In the genomic region with DNA sequence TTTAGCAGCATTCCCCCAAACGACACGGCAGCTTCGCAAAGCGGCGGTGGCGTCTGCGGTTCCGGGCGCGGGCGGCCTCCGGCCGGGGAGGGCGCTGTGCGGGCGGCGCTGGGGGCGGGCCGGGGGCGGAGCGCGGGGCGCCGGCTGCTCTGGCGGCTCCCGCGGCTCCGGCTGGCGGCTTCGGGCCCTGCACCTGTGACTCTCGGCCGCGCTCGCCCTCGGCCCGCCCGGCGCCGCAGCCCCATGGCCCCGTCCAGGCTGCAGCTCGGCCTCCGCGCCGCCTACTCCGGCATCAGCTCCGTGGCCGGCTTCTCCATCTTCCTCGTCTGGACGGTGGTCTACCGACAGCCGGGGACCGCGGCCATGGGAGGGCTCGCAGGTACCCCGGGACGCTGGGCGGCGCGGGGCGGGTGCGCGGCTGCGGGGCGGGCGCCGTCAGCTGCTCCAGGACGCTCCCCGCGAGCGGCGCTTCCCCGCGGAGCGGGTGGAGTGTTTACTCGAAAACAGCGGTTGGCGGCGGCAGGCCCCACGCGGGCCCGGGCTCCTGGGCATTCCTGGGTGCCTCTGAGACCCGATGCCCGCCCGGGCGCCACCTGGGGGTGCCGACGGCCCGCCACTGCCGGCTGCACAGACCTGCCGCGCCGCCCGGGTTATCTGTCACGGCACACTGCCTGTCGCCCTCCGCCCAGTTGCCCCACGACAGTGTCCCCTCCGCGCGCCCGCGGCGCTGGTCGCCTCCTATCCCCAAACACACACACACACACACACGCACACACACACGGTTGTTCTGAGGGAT, we compare ENCODE assay signal across 8 cellular contexts. TPM values are rescaled to one million over a fixed set of nuclear protein-coding genes. Genes with fewer than 3 reads are reported as not detected.
DNase-seq lines count a peak whose midpoint lies in the region; ATAC-seq and TF ChIP-seq lines count a peak whose summit lies in the region.

TSS of gene SLC48A1 (plus strand) at position 177 of the 796 bp plus-strand sequence. CDS start at position 244, 67 bp downstream.

- H3K4me2 ChIP-seq in BLaER1, result peak within 1 kb of the TSS; percentile 94

- H3K9me3 ChIP-seq in BLaER1 (no peaks in the 10 kb centered on the region), NT2/D1 (ENCODE audit: insufficient read depth, low read length) (no peaks in the 10 kb centered on the region), esophagus squamous epithelium (no peaks in the 10 kb centered on the region)
- no peaks in the 10 kb centered on the region for H3K9me3 ChIP-seq in naive thymus-derived CD4-positive, alpha-beta T cell (ENCODE audit: control insufficient read depth in 2 of 3, low read length in 3 of 3)

- POLR2A ChIA-PET in naive thymus-derived CD4-positive, alpha-beta T cell (lab: Charles Lee), result interaction anchor here (0.8 to 1.5 kb wide), 9 partner anchors 16 to 384 kb away, joined by 3 to 5 read pairs (median 3); partner anchors contain the start of gene ASB8

- H3K36me3 ChIP-seq in BLaER1 (no peaks in the 10 kb centered on the region), NT2/D1 (ENCODE audit: insufficient read depth, insufficient read length, low read length) (no peaks in the 10 kb centered on the region), esophagus squamous epithelium (no peaks in the 10 kb centered on the region)
- no peaks in the 10 kb centered on the region for H3K36me3 ChIP-seq in naive thymus-derived CD4-positive, alpha-beta T cell (ENCODE audit: control insufficient read depth in 2 of 3, insufficient read depth in 3 of 3, low read length in 3 of 3)

- no peaks in the 10 kb centered on the region for H3K36me3 Mint-ChIP-seq in naive thymus-derived CD4-positive, alpha-beta T cell
- H3K36me3 Mint-ChIP-seq in stimulated activated naive B cell treated with anti-CD40 and anti-IgM and Interleukin-4, amounts not matched to agents 10 μg/mL and 1 μg/mL and 100 μg/mL, for 72 hours, result peaks cover 0 to 2% of the 10 kb centered on the region in 2 donors

- ATAC-seq in GM19025 (IDR thresholded peaks at IDR 0.05; ENCODE audit: low read depth, unreplicated experiment) (peak; percentile 87), HG03175 (IDR thresholded peaks at IDR 0.05; ENCODE audit: unreplicated experiment) (peak; percentile 82)
- ATAC-seq in naive thymus-derived CD4-positive, alpha-beta T cell, result peak; percentile 96
- ATAC-seq in stimulated activated naive B cell treated with anti-CD40 and anti-IgM and Interleukin-4, amounts not matched to agents 10 μg/mL and 1 μg/mL and 100 μg/mL, for 72 hours (replicated peaks), result peak; percentile 84 to 87

- peaks cover 7 to 47% (median 25%) of the 10 kb centered on the region in 7 donors for H3K4me1 Mint-ChIP-seq in naive thymus-derived CD4-positive, alpha-beta T cell
- H3K4me1 Mint-ChIP-seq in stimulated activated naive B cell treated with anti-CD40 and anti-IgM and Interleukin-4, amounts not matched to agents 10 μg/mL and 1 μg/mL and 100 μg/mL, for 72 hours, result peaks cover 34 to 53% of the 10 kb centered on the region in 2 donors

- H3K9ac ChIP-seq in BLaER1 (peak within 1 kb of the TSS; percentile 82), NT2/D1 (ENCODE audit: insufficient read length, low read depth) (peak within 1 kb of the TSS; percentile 69)

- TF ChIP-seq POLR2A in esophagus squamous epithelium (IDR thresholded peaks at IDR 0.05), result peak in 2 of 4 donors; percentile 57 to 73

- H3K4me3 ChIP-seq in BLaER1, result peak within 1 kb of the TSS; percentile 83
- peak within 1 kb of the TSS; percentile 53 for H3K4me3 ChIP-seq in NT2/D1 (ENCODE audit: insufficient read length, low read depth)
- peak within 1 kb of the TSS; percentile 57 to 98 (median 96) for H3K4me3 ChIP-seq in esophagus squamous epithelium
- H3K4me3 ChIP-seq in naive thymus-derived CD4-positive, alpha-beta T cell (ENCODE audit: low read length), result peak within 1 kb of the TSS; percentile 59

- H3K4me1 ChIP-seq in BLaER1, result peaks cover 56% of the 10 kb centered on the region
- peaks cover 21% of the 10 kb centered on the region for H3K4me1 ChIP-seq in NT2/D1 (ENCODE audit: insufficient read depth, insufficient read length)
- peaks cover 47 to 85% (median 53%) of the 10 kb centered on the region in 3 donors for H3K4me1 ChIP-seq in esophagus squamous epithelium
- H3K4me1 ChIP-seq in naive thymus-derived CD4-positive, alpha-beta T cell (ENCODE audit: control insufficient read depth in 2 of 2, insufficient read depth in 2 of 2, low read length in 2 of 2), result peaks cover 7 to 8% of the 10 kb centered on the region in 2 donors

- peak in 4 of 6 experiments; percentile 4 to 51 (median 24) for TF ChIP-seq CTCF in esophagus squamous epithelium (IDR thresholded peaks at IDR 0.05)

- H3K27ac Mint-ChIP-seq in naive thymus-derived CD4-positive, alpha-beta T cell, result peak within 1 kb of the TSS; percentile 75 to 94 (median 80)
- peak within 1 kb of the TSS; percentile 92 for H3K27ac Mint-ChIP-seq in stimulated activated naive B cell treated with anti-CD40 and anti-IgM and Interleukin-4, amounts not matched to agents 10 μg/mL and 1 μg/mL and 100 μg/mL, for 72 hours

- H3K27me3 Mint-ChIP-seq in naive thymus-derived CD4-positive, alpha-beta T cell, result peaks cover 0 to 8% (median 0%) of the 10 kb centered on the region in 5 donors
- H3K27me3 Mint-ChIP-seq in stimulated activated naive B cell treated with anti-CD40 and anti-IgM and Interleukin-4, amounts not matched to agents 10 μg/mL and 1 μg/mL and 100 μg/mL, for 72 hours, result no peaks in the 10 kb centered on the region

- DNase-seq in NT2/D1 (ENCODE audit: low read depth, low spot score) (peak; percentile 57), esophagus squamous epithelium (lab: John Stamatoyannopoulos, UW) (no peak)
- DNase-seq in activated T-cell treated with anti-CD3 and anti-CD28 coated beads, Interleukin-2, amount 50 U/mL, for 48 hours, result peak; percentile 77 to 82
- DNase-seq in naive thymus-derived CD4-positive, alpha-beta T cell, result peak; percentile 63 to 84 (median 80)
- DNase-seq in stimulated activated naive B cell treated with anti-CD40 and anti-IgM and Interleukin-4, amounts not matched to agents 10 μg/mL and 1 μg/mL and 100 μg/mL, for 72 hours, result peak; percentile 63

- H3K27me3 ChIP-seq in BLaER1, result no peaks in the 10 kb centered on the region
- H3K27me3 ChIP-seq in NT2/D1 (ENCODE audit: insufficient read depth, insufficient read length), result peaks cover 34% of the 10 kb centered on the region
- no peaks in the 10 kb centered on the region for H3K27me3 ChIP-seq in esophagus squamous epithelium
- H3K27me3 ChIP-seq in naive thymus-derived CD4-positive, alpha-beta T cell (ENCODE audit: control insufficient read depth in 2 of 2, insufficient read depth in 2 of 2, low read length in 2 of 2), result no peaks in the 10 kb centered on the region

- H3K27ac ChIP-seq in BLaER1 (peak within 1 kb of the TSS; percentile 82), esophagus squamous epithelium (peak within 1 kb of the TSS; percentile 78 to 93 (median 90))
- peak within 1 kb of the TSS; percentile 74 for H3K27ac ChIP-seq in naive thymus-derived CD4-positive, alpha-beta T cell (ENCODE audit: low read depth, low read length)

- CTCF ChIA-PET in naive thymus-derived CD4-positive, alpha-beta T cell (lab: Charles Lee), result interaction anchor here (0.6 to 18.2 kb wide), 8 partner anchors 13 to 981 kb away, joined by 3 to 346 read pairs (median 4); no protein-coding TSS in a partner anchor

- peak within 1 kb of the TSS in 9 of 10 donors; percentile 83 to 94 (median 91) for H3K4me3 Mint-ChIP-seq in naive thymus-derived CD4-positive, alpha-beta T cell
- H3K4me3 Mint-ChIP-seq in stimulated activated naive B cell treated with anti-CD40 and anti-IgM and Interleukin-4, amounts not matched to agents 10 μg/mL and 1 μg/mL and 100 μg/mL, for 72 hours, result peak within 1 kb of the TSS; percentile 91 to 95

- WGBS in esophagus squamous epithelium, 2 donors, result 0 to 1% methylated on average over 1 to 23 of the region's 106 CpGs

- H4K20me1 ChIP-seq in BLaER1, result peaks cover 29% of the 10 kb centered on the region

- intact Hi-C loops in esophagus squamous epithelium (cut with DNase I), result no loop called here
- intact Hi-C loops in naive thymus-derived CD4-positive, alpha-beta T cell (cut with micrococcal nuclease), result loop anchor here (1.0 to 5.0 kb wide), 5 partner anchors 14 to 741 kb away; partner anchors contain the start of genes RAPGEF3 (in 1 of the 2) and RPAP3 (in 1 of the 2)

- H3K9me3 Mint-ChIP-seq in naive thymus-derived CD4-positive, alpha-beta T cell, result peaks cover 0 to 2% (median 0%) of the 10 kb centered on the region in 11 donors
- no peaks in the 10 kb centered on the region for H3K9me3 Mint-ChIP-seq in stimulated activated naive B cell treated with anti-CD40 and anti-IgM and Interleukin-4, amounts not matched to agents 10 μg/mL and 1 μg/mL and 100 μg/mL, for 72 hours

RNA-seq across cellular contexts. Expression of gene SLC48A1, which starts in this region (rescaled TPM):
- 10 to 100 TPM; 18.9 to 35.4 (median 25.4) TPM for total RNA-seq in esophagus squamous epithelium
- 10 to 100 TPM in 2 of 5 experiments, 1 to 10 TPM in 3; 6.7 to 14.3 (median 10.0) TPM for total RNA-seq in naive thymus-derived CD4-positive, alpha-beta T cell
- 10 to 100 TPM; 12.5 to 15.6 TPM for polyA plus RNA-seq in naive thymus-derived CD4-positive, alpha-beta T cell
